In genomic region chr19:10870501-10870954, GRCh38 we compare ENCODE assay signal across 8 cellular contexts. TPM values are rescaled to one million over a fixed set of nuclear protein-coding genes. Genes with fewer than 3 reads are reported as not detected.
DNase-seq lines count a peak whose midpoint lies in the region; ATAC-seq, FAIRE-seq and TF ChIP-seq lines count a peak whose summit lies in the region.

No MANE protein-coding gene starts in this region.

- peak overlapping the region; percentile 74 to 87 (median 78) for H3K4me3 Mint-ChIP-seq in naive thymus-derived CD8-positive, alpha-beta T cell

- DNase-seq in BE2C (no peak), choroid plexus epithelial cell (ENCODE audit: low read depth) (no peak), GOT3 (lab: John Stamatoyannopoulos, UW) (no peak), NCI-H345 treated with DMSO at 0.1 percent for 48 hours (lab: John Stamatoyannopoulos, UW; ENCODE audit: unreplicated experiment) (no peak), D721Med (ENCODE audit: insufficient read length, low spot score) (no peak)
- no peak for DNase-seq in naive thymus-derived CD8-positive, alpha-beta T cell
- DNase-seq in effector CD8-positive, alpha-beta T cell (lab: John Stamatoyannopoulos, UW) = no peak

- peaks cover 5 to 29% (median 20%) of the 10 kb centered on the region in 4 donors for H3K4me1 Mint-ChIP-seq in naive thymus-derived CD8-positive, alpha-beta T cell

- H3K27ac Mint-ChIP-seq in naive thymus-derived CD8-positive, alpha-beta T cell = peak overlapping the region in 9 of 10 donors; percentile 43 to 93 (median 81)

- H3K27me3 Mint-ChIP-seq in naive thymus-derived CD8-positive, alpha-beta T cell = no peaks in the 10 kb centered on the region

- H3K9me3 ChIP-seq in BE2C (no peaks in the 10 kb centered on the region), HUES64 (ENCODE audit: insufficient read depth, low read depth, low read length) (no peaks in the 10 kb centered on the region)

- no peaks in the 10 kb centered on the region for H3K9me3 Mint-ChIP-seq in naive thymus-derived CD8-positive, alpha-beta T cell

- H3K27ac ChIP-seq in HUES64 (ENCODE audit: low read depth, low read length) = peak overlapping the region; percentile 84

- no peak for FAIRE-seq in D721Med (lab: Jason Lieb, UNC)

- H3K27me3 ChIP-seq in BE2C (no peaks in the 10 kb centered on the region), HUES64 (ENCODE audit: insufficient read depth, low read length) (no peaks in the 10 kb centered on the region)

- TF ChIP-seq CTCF in BE2C (IDR thresholded peaks at IDR 0.05; ENCODE audit: low read depth, low read length) = no peak
- no peak for TF ChIP-seq CTCF in choroid plexus epithelial cell (conservative IDR thresholded peaks at IDR 0.05; ENCODE audit: low read depth, low read length)
- TF ChIP-seq CTCF in D721Med (IDR thresholded peaks at IDR 0.05; ENCODE audit: insufficient read depth, missing control alignments) = no peak

- POLR2A ChIA-PET in naive thymus-derived CD8-positive, alpha-beta T cell (lab: Charles Lee) = interaction anchor here (0.6 to 2.1 kb wide), 6 partner anchors 8 to 460 kb away, joined by 3 to 8 read pairs (median 6); partner anchors contain the start of genes DNM2 and TMED1

- H3K4me1 ChIP-seq in BE2C (no peaks in the 10 kb centered on the region; the same call in 1 of the 2 replicates), HUES64 (ENCODE audit: insufficient read depth, low read length) (peaks cover 3% of the 10 kb centered on the region)

- peak overlapping the region; percentile 76 for H3K9ac ChIP-seq in HUES64 (ENCODE audit: low read depth, low read length)

- ATAC-seq in naive thymus-derived CD8-positive, alpha-beta T cell = no peak

- H3K36me3 ChIP-seq in BE2C = no peaks in the 10 kb centered on the region
- H3K36me3 ChIP-seq in HUES64 (ENCODE audit: insufficient read depth, low read length) = peaks cover 3% of the 10 kb centered on the region; the same call in 1 of the 2 replicates

- H3K36me3 Mint-ChIP-seq in naive thymus-derived CD8-positive, alpha-beta T cell = peaks cover 0 to 2% (median 0%) of the 10 kb centered on the region in 3 donors

- H3K4me3 ChIP-seq in BE2C (ENCODE audit: low read depth, low read length) = peak overlapping the region; percentile 65
- H3K4me3 ChIP-seq in HUES64 (ENCODE audit: low read length) = peak overlapping the region; percentile 56
- peak overlapping the region; percentile 68 for H3K4me3 ChIP-seq in choroid plexus epithelial cell (ENCODE audit: low read depth, low read length)

- 4% methylated on average over 22 of the region's 22 CpGs for WGBS in HUES64

RNA-seq across cellular contexts. Expression of gene CARM1, which starts 0.8 kb away (rescaled TPM):
- 81.7 TPM for polyA plus RNA-seq in BE2C (2012; ENCODE audit: insufficient read depth, insufficient read length, low read depth)
- 104 TPM for polyA plus RNA-seq in HUES64 (2013, experiment 1 of 2)
- 111 TPM for polyA plus RNA-seq in HUES64 (2013, experiment 2 of 2)
- 10 to 100 TPM; 25.8 to 26.5 TPM for total RNA-seq in naive thymus-derived CD8-positive, alpha-beta T cell
- polyA plus RNA-seq in naive thymus-derived CD8-positive, alpha-beta T cell = under 1 TPM; 0.30 to 0.59 (median 0.40) TPM

RNA-seq across cellular contexts. Expression of gene C19orf38, which starts 22.3 kb away (rescaled TPM):
- polyA plus RNA-seq in BE2C (2012; ENCODE audit: insufficient read depth, insufficient read length, low read depth) = not detected
- not detected for polyA plus RNA-seq in HUES64 (2013, experiment 1 of 2)
- polyA plus RNA-seq in HUES64 (2013, experiment 2 of 2) = not detected
- under 1 TPM; 0.41 to 0.60 TPM for total RNA-seq in naive thymus-derived CD8-positive, alpha-beta T cell
- polyA plus RNA-seq in naive thymus-derived CD8-positive, alpha-beta T cell = under 1 TPM in 1 of 3 donors, not detected in 2; 0.17 TPM

RNA-seq across cellular contexts. Expression of gene TMED1, which starts 34.5 kb away (rescaled TPM):
- polyA plus RNA-seq in BE2C (2012; ENCODE audit: insufficient read depth, insufficient read length, low read depth) = 114 TPM
- polyA plus RNA-seq in HUES64 (2013, experiment 1 of 2) = 23.3 TPM
- polyA plus RNA-seq in HUES64 (2013, experiment 2 of 2) = 24.2 TPM
- 1 to 10 TPM; 6.7 to 8.9 TPM for total RNA-seq in naive thymus-derived CD8-positive, alpha-beta T cell
- 10 to 100 TPM; 23.7 to 26.3 (median 25.0) TPM for polyA plus RNA-seq in naive thymus-derived CD8-positive, alpha-beta T cell

RNA-seq across cellular contexts. Expression of gene YIPF2, which starts 57.9 kb away (rescaled TPM):
- polyA plus RNA-seq in BE2C (2012; ENCODE audit: insufficient read depth, insufficient read length, low read depth) = 112 TPM
- 28.6 TPM for polyA plus RNA-seq in HUES64 (2013, experiment 1 of 2)
- 32.5 TPM for polyA plus RNA-seq in HUES64 (2013, experiment 2 of 2)
- total RNA-seq in naive thymus-derived CD8-positive, alpha-beta T cell = 10 to 100 TPM; 31.0 to 32.0 TPM
- polyA plus RNA-seq in naive thymus-derived CD8-positive, alpha-beta T cell = 10 to 100 TPM; 12.0 to 18.2 (median 15.4) TPM

RNA-seq across cellular contexts. Expression of gene TIMM29, which starts 58.1 kb away (rescaled TPM):
- polyA plus RNA-seq in BE2C (2012; ENCODE audit: insufficient read depth, insufficient read length, low read depth) = 62.4 TPM
- polyA plus RNA-seq in HUES64 (2013, experiment 1 of 2) = 16.0 TPM
- 15.5 TPM for polyA plus RNA-seq in HUES64 (2013, experiment 2 of 2)
- total RNA-seq in naive thymus-derived CD8-positive, alpha-beta T cell = 10 to 100 TPM; 32.9 TPM
- polyA plus RNA-seq in naive thymus-derived CD8-positive, alpha-beta T cell = 10 to 100 TPM; 23.8 to 40.9 (median 32.0) TPM
